19 cellular contexts compared by ENCODE assay signal in the genomic region with DNA sequence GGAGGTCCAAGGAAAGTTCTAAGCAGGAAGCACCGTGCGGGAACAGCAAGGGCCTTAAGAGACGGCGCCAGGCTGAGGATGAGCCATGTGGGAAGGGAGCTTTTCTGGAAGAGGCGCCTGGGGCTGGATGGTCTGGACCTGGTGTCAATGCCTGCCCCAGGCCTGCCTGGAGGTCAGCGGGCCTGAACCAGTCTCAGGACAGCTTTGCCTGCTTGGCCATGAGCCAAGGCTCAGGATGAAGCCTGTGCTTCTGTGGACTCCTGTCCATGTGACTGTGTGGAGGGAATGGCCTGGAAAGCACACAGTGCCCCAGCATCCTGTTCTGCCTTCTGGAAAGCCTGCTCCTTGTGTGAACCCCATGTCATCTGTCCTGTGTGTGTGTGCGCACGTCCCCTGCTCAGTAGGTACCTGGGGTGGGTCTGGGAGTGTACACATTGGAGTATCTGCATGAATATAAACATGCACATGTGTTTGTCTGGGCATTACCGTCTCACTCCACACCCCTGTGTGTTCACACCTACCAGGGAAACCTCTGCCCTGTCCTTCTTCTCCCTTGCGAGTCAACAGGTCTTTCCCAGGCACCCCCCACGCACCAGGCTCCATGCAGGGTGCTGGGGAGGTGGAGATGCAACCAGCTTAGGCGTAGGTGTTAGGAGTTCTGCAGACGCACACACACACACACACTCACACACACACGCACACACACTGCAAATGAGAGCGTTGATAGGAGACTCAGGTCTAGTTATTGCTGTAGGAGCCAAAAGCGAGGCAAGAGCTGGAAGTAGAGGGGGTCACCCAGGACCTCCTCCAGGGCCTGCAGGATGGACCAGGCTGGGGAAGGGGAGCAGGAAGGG. TPM values are rescaled to one million over a fixed set of nuclear protein-coding genes. Genes with fewer than 3 reads are reported as not detected.
A peak's percentile ranks its signal among the peaks of the same experiment; 100 is the strongest.
DNase-seq lines count a peak whose midpoint lies in the region; ATAC-seq and TF ChIP-seq lines count a peak whose summit lies in the region.
"Had no signal": no experiment of that assay in that cellular context is flagged by ENCODE, and none has a peak within 500 bp of the region (broad histone marks: within the 10 kb centered on the region; RNA-seq: fewer than 3 reads in every experiment).

No MANE protein-coding gene starts in this region.

- no peak overlapping the region for H3K4ac ChIP-seq in neuronal stem cell (ENCODE audit: low read length)

- POLR2A ChIA-PET in AG04450 (lab: Yijun Ruan, JAX), result no interaction called here
- POLR2A ChIA-PET in WTC11 (lab: Charles Lee), result no interaction called here

- H2AK5ac ChIP-seq in neuronal stem cell (ENCODE audit: low read depth, low read length), result no peak overlapping the region

- H3K79me1 ChIP-seq in neuronal stem cell (ENCODE audit: low read depth, low read length), result peaks cover 18% of the 10 kb centered on the region

- H2BK120ac ChIP-seq in neuronal stem cell (ENCODE audit: low read depth, low read length), result no peak overlapping the region

- in situ Hi-C loops in brain microvascular endothelial cell (cut with HindIII; ENCODE audit: low pct_ligation_motif_present, low sequenced_read_pairs), result no loop called here

- H4K8ac ChIP-seq in neuronal stem cell (ENCODE audit: low read depth, low read length), result no peak overlapping the region

- H3K9me3 Mint-ChIP-seq in WTC11, result no peaks in the 10 kb centered on the region
- H3K9me3 Mint-ChIP-seq: activated B cell treated with CpG ODN at 0.5 μM for 24 hours, immature natural killer cell had no signal

- H3K4me2 ChIP-seq in neuronal stem cell (ENCODE audit: insufficient read depth, low read length, poor library complexity, severe bottlenecking), result no peak overlapping the region
- H3K4me2 ChIP-seq: KMS-11 had no signal

- no peak overlapping the region for H3K4me3 Mint-ChIP-seq in WTC11
- H3K4me3 Mint-ChIP-seq: activated B cell treated with CpG ODN at 0.5 μM for 24 hours, immature natural killer cell had no signal

- no peak overlapping the region for H3K14ac ChIP-seq in neuronal stem cell (ENCODE audit: low read length)

- TF ChIP-seq CTCF in AG04450 (IDR thresholded peaks at IDR 0.05; ENCODE audit: low read depth, low read length) (no peak), WTC11 (IDR thresholded peaks at IDR 0.05) (no peak), left ventricle myocardium inferior (IDR thresholded peaks at IDR 0.05; ENCODE audit: borderline replicate concordance) (no peak), brain microvascular endothelial cell (IDR thresholded peaks at IDR 0.05; ENCODE audit: low read depth, low read length, missing control alignments) (no peak)

- peaks cover 66% of the 10 kb centered on the region for H3K4me1 ChIP-seq in left ventricle myocardium inferior
- peaks cover 6 to 11% of the 10 kb centered on the region in 2 donors for H3K4me1 ChIP-seq in neuronal stem cell (ENCODE audit: control insufficient read depth in 2 of 2, insufficient read depth in 1 of 2, low read depth in 1 of 2, low read length in 2 of 2)
- H3K4me1 ChIP-seq: uterus had no signal

- peaks cover 5% of the 10 kb centered on the region; the same call in 1 of the 2 replicates for H3K9me3 ChIP-seq in AG04450 (ENCODE audit: control insufficient read depth, insufficient read depth, low read length)
- no peaks in the 10 kb centered on the region for H3K9me3 ChIP-seq in left ventricle myocardium inferior (replicated peaks)
- H3K9me3 ChIP-seq in neuronal stem cell (replicated peaks in 1 of 2; ENCODE audit: control insufficient read depth in 2 of 2, insufficient read depth in 1 of 2, low read depth in 1 of 2, low read length in 2 of 2), result no peaks in the 10 kb centered on the region
- H3K9me3 ChIP-seq: uterus had no signal

- no peak overlapping the region for H2BK15ac ChIP-seq in neuronal stem cell (ENCODE audit: low read length)

- H3K27ac Mint-ChIP-seq in WTC11, result peak overlapping the region; percentile 15; the same call in 1 of the 2 replicates
- H3K27ac Mint-ChIP-seq: activated B cell treated with CpG ODN at 0.5 μM for 24 hours, immature natural killer cell had no signal

- no peak overlapping the region for H2BK5ac ChIP-seq in neuronal stem cell (ENCODE audit: low read length)

- no peak for ATAC-seq in WTC11
- ATAC-seq in HG03432 (IDR thresholded peaks at IDR 0.05; ENCODE audit: unreplicated experiment), result no peak

- peak overlapping the region; percentile 11 for H3K27ac ChIP-seq in AG04450 (ENCODE audit: low read depth, low read length)
- H3K27ac ChIP-seq in left ventricle myocardium inferior (replicated peaks), result peak overlapping the region; percentile 53
- no peak overlapping the region for H3K27ac ChIP-seq in neuronal stem cell (replicated peaks; ENCODE audit: low read length)
- H3K27ac ChIP-seq in brain microvascular endothelial cell, result no peak overlapping the region
- H3K27ac ChIP-seq: KMS-11, uterus had no signal

- H3K9ac ChIP-seq in neuronal stem cell (ENCODE audit: low read depth, low read length, poor library complexity), result no peak overlapping the region
- H3K9ac ChIP-seq: KMS-11 had no signal

- H2BK12ac ChIP-seq in neuronal stem cell (ENCODE audit: low read length), result no peak overlapping the region

- H3K27me3 Mint-ChIP-seq in WTC11 (ENCODE audit: low read depth), result no peaks in the 10 kb centered on the region

- DNase-seq in AG04450 (ENCODE audit: low read depth, low spot score), result no peak
- DNase-seq in WTC11 (ENCODE audit: low spot score), result no peak
- peak; percentile 54 for DNase-seq in left ventricle myocardium inferior
- no peak for DNase-seq in neuronal stem cell (ENCODE audit: low spot score)
- DNase-seq in EL, result no peak
- no peak for DNase-seq in brain microvascular endothelial cell
- DNase-seq in iPS-NIHi11 (ENCODE audit: low spot score), result no peak
- DNase-seq: activated B cell treated with CpG ODN at 0.5 μM for 24 hours; activated effector memory CD4-positive, alpha-beta T cell treated with anti-CD3 and anti-CD28 coated beads, Interleukin-2, amount 50 U/mL, for 16 hours; Calu3; foreskin fibroblast; HCEC 1CT; immature natural killer cell; NCI-H1436; NCI-H524; stimulated activated CD8-positive, alpha-beta memory T cell treated with anti-CD3 and anti-CD28 coated beads, Interleukin-4, amount 100 ng/mL, for 48 hours; uterus had no signal

- no peak overlapping the region for H4K91ac ChIP-seq in neuronal stem cell (ENCODE audit: low read depth, low read length, poor library complexity)

- H3K36me3 ChIP-seq in left ventricle myocardium inferior (peaks cover 22% of the 10 kb centered on the region), neuronal stem cell (replicated peaks in 1 of 2; ENCODE audit: control insufficient read depth in 2 of 2, insufficient read depth in 2 of 2, low read length in 2 of 2) (peaks cover 14 to 21% of the 10 kb centered on the region in 2 donors), brain microvascular endothelial cell (replicated peaks) (no peaks in the 10 kb centered on the region)
- H3K36me3 ChIP-seq: uterus had no signal

- peaks cover 14% of the 10 kb centered on the region for H3K4me1 Mint-ChIP-seq in WTC11
- H3K4me1 Mint-ChIP-seq: activated B cell treated with CpG ODN at 0.5 μM for 24 hours, immature natural killer cell had no signal

- intact Hi-C loops in left ventricle myocardium inferior (cut with micrococcal nuclease), result no loop called here

- peak overlapping the region; percentile 43 for H3K23ac ChIP-seq in neuronal stem cell (ENCODE audit: low read depth, low read length, poor library complexity)

- WGBS in neuronal stem cell (ENCODE audit: extremely low coverage in 2 of 2, insufficient read length in 2 of 2, insufficient replicate concordance in 1 of 2), 2 donors, result no CpG with 5 or more reads among the region's 16 CpGs

- CTCF ChIA-PET in AG04450 (lab: Charles Lee) (interaction anchor here (0.8 to 2.7 kb wide), 4 partner anchors 8 to 130 kb away, joined by 3 to 6 read pairs (median 4); no protein-coding TSS in a partner anchor), WTC11 (lab: Charles Lee) (interaction anchor here (1.3 to 3.2 kb wide), 3 partner anchors 8 to 130 kb away, joined by 3 to 30 read pairs (median 5); no protein-coding TSS in a partner anchor)

- H3K27me3 ChIP-seq in AG04450 (ENCODE audit: control insufficient read depth, insufficient read depth, low read length), result no peaks in the 10 kb centered on the region
- no peaks in the 10 kb centered on the region for H3K27me3 ChIP-seq in left ventricle myocardium inferior (ENCODE audit: low read depth)
- no peaks in the 10 kb centered on the region for H3K27me3 ChIP-seq in neuronal stem cell (ENCODE audit: control insufficient read depth in 3 of 3, insufficient read depth in 3 of 3, low read depth in 1 of 3, low read length in 3 of 3)
- H3K27me3 ChIP-seq in brain microvascular endothelial cell (replicated peaks), result no peaks in the 10 kb centered on the region
- H3K27me3 ChIP-seq: uterus had no signal

- peak overlapping the region; percentile 29 for H3K18ac ChIP-seq in neuronal stem cell (ENCODE audit: low read length)

- peaks cover 2% of the 10 kb centered on the region for H3K36me3 Mint-ChIP-seq in WTC11
- H3K36me3 Mint-ChIP-seq: immature natural killer cell had no signal

- H2AFZ ChIP-seq in neuronal stem cell (ENCODE audit: low read length), result no peak overlapping the region

- H3K4me3 ChIP-seq in AG04450 (ENCODE audit: low read depth, low read length) (no peak overlapping the region), left ventricle myocardium inferior (no peak overlapping the region), neuronal stem cell (ENCODE audit: low read length in 2 of 2) (peak overlapping the region in 1 of 2 donors; percentile 29), brain microvascular endothelial cell (ENCODE audit: low read depth, low read length) (no peak overlapping the region)
- H3K4me3 ChIP-seq: uterus had no signal

TF ChIP-seq in WTC11, 78 proteins besides CTCF, POLR2A, EP300 and RAD21:
- TF ChIP-seq RELA (CRISPR knock-in tag; IDR thresholded peaks at IDR 0.05; ENCODE audit: borderline replicate concordance) (no peak), JAZF1 (CRISPR knock-in tag; IDR thresholded peaks at IDR 0.05) (no peak), TEAD1 (CRISPR knock-in tag; IDR thresholded peaks at IDR 0.05) (no peak), HMGA2 (CRISPR knock-in tag; IDR thresholded peaks at IDR 0.05) (no peak), KAT7 (CRISPR knock-in tag; IDR thresholded peaks at IDR 0.05; ENCODE audit: borderline replicate concordance) (no peak), NR1H2 (CRISPR knock-in tag; IDR thresholded peaks at IDR 0.05) (no peak)
- TF ChIP-seq, protein P1, sequence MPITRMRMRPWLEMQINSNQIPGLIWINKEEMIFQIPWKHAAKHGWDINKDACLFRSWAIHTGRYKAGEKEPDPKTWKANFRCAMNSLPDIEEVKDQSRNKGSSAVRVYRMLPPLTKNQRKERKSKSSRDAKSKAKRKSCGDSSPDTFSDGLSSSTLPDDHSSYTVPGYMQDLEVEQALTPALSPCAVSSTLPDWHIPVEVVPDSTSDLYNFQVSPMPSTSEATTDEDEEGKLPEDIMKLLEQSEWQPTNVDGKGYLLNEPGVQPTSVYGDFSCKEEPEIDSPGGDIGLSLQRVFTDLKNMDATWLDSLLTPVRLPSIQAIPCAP (CRISPR knock-in tag; IDR thresholded peaks at IDR 0.05), result no peak

RNA-seq across cellular contexts. Expression of gene DAB2IP, which starts 24.8 kb away (rescaled TPM):
- 20.4 and 20.5 TPM in 2 replicates for polyA plus RNA-seq in AG04450 (2011; rRNA removed)
- polyA minus RNA-seq in AG04450 (2011; rRNA and poly(A)+ RNA removed), result 46.7 and 48.5 TPM in 2 replicates
- 35.0 to 52.6 TPM (median 35.7 TPM) in 3 replicates for total RNA-seq in WTC11 (2021)
- total RNA-seq in left ventricle myocardium inferior, result 50.7 TPM
- 28.9 TPM for polyA plus RNA-seq in neuronal stem cell (2013, experiment 1 of 2)
- polyA plus RNA-seq in neuronal stem cell (2013, experiment 2 of 2), result 29.1 TPM

Comparison
In these comparisons a context has a peak if more than half of its experiments do, and no peak if none do; other contexts are left out.
1. H3K27ac ChIP-seq: peak in AG04450 (single experiment) and left ventricle myocardium inferior (single experiment); none in neuronal stem cell (single experiment) and brain microvascular endothelial cell (single experiment).